15 cellular contexts compared by ENCODE assay signal in genomic region chr14:105602799-105603763, GRCh38.
DNase-seq lines count a peak whose midpoint lies in the region; ATAC-seq and TF ChIP-seq lines count a peak whose summit lies in the region.
"Had no signal": no experiment of that assay in that cellular context is flagged by ENCODE, and none has a peak within 500 bp of the region (broad histone marks: within the 10 kb centered on the region; RNA-seq: fewer than 3 reads in every experiment).

No MANE protein-coding gene starts in this region.

- H3K27ac Mint-ChIP-seq in CD14-positive monocyte (peak overlapping the region in 1 of 7 donors; percentile 32), naive B cell (peak overlapping the region in 4 of 6 donors; percentile 6 to 79 (median 43))
- peak overlapping the region; percentile 52 for H3K27ac Mint-ChIP-seq in central memory CD8-positive, alpha-beta T cell (ENCODE audit: low read depth)
- H3K27ac Mint-ChIP-seq: activated naive CD8-positive, alpha-beta T cell treated with anti-CD3 and anti-CD28 coated beads, Interleukin-2, amount 10 ng/mL, durations not matched to agents 7 days and 5 days; T-helper 2 cell treated with Interferon-gamma antibody and Interleukin-4, amounts not matched to agents 5 μg/mL and 100 μg/mL, for 36 hours had no signal

- H3K27me3 ChIP-seq in gastrocnemius medialis = no peaks in the 10 kb centered on the region
- H3K27me3 ChIP-seq: SJSA1, testis had no signal

- H3K27me3 Mint-ChIP-seq in CD14-positive monocyte (ENCODE audit: low read depth in 3 of 3) = peaks cover 0 to 3% (median 0%) of the 10 kb centered on the region in 3 donors
- no peaks in the 10 kb centered on the region for H3K27me3 Mint-ChIP-seq in central memory CD8-positive, alpha-beta T cell
- no peaks in the 10 kb centered on the region for H3K27me3 Mint-ChIP-seq in naive B cell
- H3K27me3 Mint-ChIP-seq: activated naive CD8-positive, alpha-beta T cell treated with anti-CD3 and anti-CD28 coated beads, Interleukin-2, amount 10 ng/mL, durations not matched to agents 7 days and 5 days had no signal

- H3K9me3 ChIP-seq in HEK293 (ENCODE audit: control insufficient read depth, insufficient read depth, low read depth, low read length) (no peaks in the 10 kb centered on the region), gastrocnemius medialis (no peaks in the 10 kb centered on the region)
- H3K9me3 ChIP-seq: SJSA1, testis had no signal

- TF ChIP-seq CTCF in CD14-positive monocyte (IDR thresholded peaks at IDR 0.05) (no peak), HEK293 (tag by site-specific recombination; IDR thresholded peaks at IDR 0.05) (no peak), gastrocnemius medialis (IDR thresholded peaks at IDR 0.05 in 4 of 5, conservative IDR thresholded peaks at IDR 0.05 in 1 of 5) (no peak)

- H3K4me1 Mint-ChIP-seq in CD14-positive monocyte (peaks cover 4% of the 10 kb centered on the region), naive B cell (peaks cover 7 to 27% (median 15%) of the 10 kb centered on the region in 3 donors)
- no peaks in the 10 kb centered on the region for H3K4me1 Mint-ChIP-seq in central memory CD8-positive, alpha-beta T cell
- H3K4me1 Mint-ChIP-seq: activated naive CD8-positive, alpha-beta T cell treated with anti-CD3 and anti-CD28 coated beads, Interleukin-2, amount 10 ng/mL, durations not matched to agents 7 days and 5 days had no signal

- H3K4me3 ChIP-seq in HEK293 (ENCODE audit: low read depth, low read length) (no peak overlapping the region), gastrocnemius medialis (no peak overlapping the region)
- H3K4me3 ChIP-seq: SJSA1, testis had no signal

- intact Hi-C loops in CD14-positive monocyte (cut with micrococcal nuclease) (no loop called here), gastrocnemius medialis (cut with DNase I; ENCODE audit: low total_unique reads) (no loop called here)

- no peak for ATAC-seq in central memory CD8-positive, alpha-beta T cell (replicated peaks; ENCODE audit: extremely low read depth, poor library complexity, severe bottlenecking)
- ATAC-seq in naive B cell (ENCODE audit: low read depth in 2 of 2) (peak in 1 of 2 donors; percentile 36), GM19395 (IDR thresholded peaks at IDR 0.05; ENCODE audit: unreplicated experiment) (no peak), gastrocnemius medialis (no peak)

- H3K36me3 ChIP-seq in HEK293 (ENCODE audit: control insufficient read depth in 2 of 2, insufficient read depth in 1 of 2, low read length in 2 of 2) (no peaks in the 10 kb centered on the region), gastrocnemius medialis (no peaks in the 10 kb centered on the region)
- H3K36me3 ChIP-seq: SJSA1 had no signal

- H3K36me3 Mint-ChIP-seq in CD14-positive monocyte (no peaks in the 10 kb centered on the region), naive B cell (no peaks in the 10 kb centered on the region)
- no peaks in the 10 kb centered on the region for H3K36me3 Mint-ChIP-seq in central memory CD8-positive, alpha-beta T cell (ENCODE audit: insufficient read depth)
- H3K36me3 Mint-ChIP-seq: activated naive CD8-positive, alpha-beta T cell treated with anti-CD3 and anti-CD28 coated beads, Interleukin-2, amount 10 ng/mL, durations not matched to agents 7 days and 5 days had no signal

- H3K27ac ChIP-seq in HEK293 (ENCODE audit: extremely low read depth, low read depth, low read length) (no peak overlapping the region), gastrocnemius medialis (no peak overlapping the region)
- H3K27ac ChIP-seq: SJSA1, testis had no signal

- CTCF ChIA-PET in HEK293 (lab: Yijun Ruan, JAX) = interaction anchor here (1.0 kb wide), 1 partner anchor 340 kb away, joined by 4 read pairs; no protein-coding TSS in a partner anchor

- no peak for TF ChIP-seq POLR2A in gastrocnemius medialis (IDR thresholded peaks at IDR 0.05)

- peak; percentile 30 for DNase-seq in CD14-positive monocyte (ENCODE audit: low spot score)
- no peak for DNase-seq in central memory CD8-positive, alpha-beta T cell (ENCODE audit: low spot score in 2 of 2)
- DNase-seq in naive B cell = no peak
- DNase-seq in SHP77 (lab: John Stamatoyannopoulos, UW) = no peak
- DNase-seq in gastrocnemius medialis = no peak
- DNase-seq: activated naive CD8-positive, alpha-beta T cell treated with anti-CD3 and anti-CD28 coated beads, Interleukin-2, amount 10 ng/mL, durations not matched to agents 7 days and 5 days; activated T-cell treated with anti-CD3 and anti-CD28 coated beads for 4 hours; effector CD4-positive, alpha-beta T cell; NCI-H1105 treated with DMSO at 0.1 percent for 48 hours; stimulated activated CD4-positive, alpha-beta T cell treated with anti-CD3 and anti-CD28 coated beads, Interleukin-4, amount 100 ng/mL, for 1 hour; testis had no signal

- POLR2A ChIA-PET in HEK293 (lab: Yijun Ruan, JAX) = no interaction called here

- H3K4me1 ChIP-seq in HEK293 (ENCODE audit: control insufficient read depth, insufficient read depth, low read length) = no peaks in the 10 kb centered on the region
- H3K4me1 ChIP-seq in gastrocnemius medialis = no peaks in the 10 kb centered on the region
- H3K4me1 ChIP-seq: SJSA1, testis had no signal

- in situ Hi-C loops in gastrocnemius medialis (cut with MboI; ENCODE audit: low sequenced_read_pairs in 4 of 4) = no loop called here

- H3K9me3 Mint-ChIP-seq in CD14-positive monocyte = peaks cover 0 to 5% (median 0%) of the 10 kb centered on the region in 7 donors
- no peaks in the 10 kb centered on the region for H3K9me3 Mint-ChIP-seq in central memory CD8-positive, alpha-beta T cell
- H3K9me3 Mint-ChIP-seq in naive B cell = no peaks in the 10 kb centered on the region
- H3K9me3 Mint-ChIP-seq: activated naive CD8-positive, alpha-beta T cell treated with anti-CD3 and anti-CD28 coated beads, Interleukin-2, amount 10 ng/mL, durations not matched to agents 7 days and 5 days; T-helper 2 cell treated with Interferon-gamma antibody and Interleukin-4, amounts not matched to agents 5 μg/mL and 100 μg/mL, for 36 hours had no signal

- H3K4me3 Mint-ChIP-seq in CD14-positive monocyte = peak overlapping the region in 1 of 2 donors; percentile 11
- H3K4me3 Mint-ChIP-seq in central memory CD8-positive, alpha-beta T cell = no peak overlapping the region
- peak overlapping the region in 6 of 8 donors; percentile 29 to 73 (median 42) for H3K4me3 Mint-ChIP-seq in naive B cell
- H3K4me3 Mint-ChIP-seq: activated naive CD8-positive, alpha-beta T cell treated with anti-CD3 and anti-CD28 coated beads, Interleukin-2, amount 10 ng/mL, durations not matched to agents 7 days and 5 days; T-helper 2 cell treated with Interferon-gamma antibody and Interleukin-4, amounts not matched to agents 5 μg/mL and 100 μg/mL, for 36 hours had no signal

TF ChIP-seq in HEK293, 187 proteins besides CTCF, POLR2A, EP300 and RAD21 (continues in another document):
- TF ChIP-seq ZNF449 (tag by site-specific recombination; IDR thresholded peaks at IDR 0.05) (peak; percentile 100), ZNF555 (tag by site-specific recombination; conservative IDR thresholded peaks at IDR 0.05) (no peak), ZNF791 (tag by site-specific recombination; IDR thresholded peaks at IDR 0.05) (no peak), ZSCAN16 (tag by site-specific recombination; IDR thresholded peaks at IDR 0.05) (no peak), KLF1 (tag by site-specific recombination; IDR thresholded peaks at IDR 0.05) (peak; percentile 42; the same call in 1 of the 2 replicates)
